ENCODE assay signal across 36 cellular contexts in the genomic region with DNA sequence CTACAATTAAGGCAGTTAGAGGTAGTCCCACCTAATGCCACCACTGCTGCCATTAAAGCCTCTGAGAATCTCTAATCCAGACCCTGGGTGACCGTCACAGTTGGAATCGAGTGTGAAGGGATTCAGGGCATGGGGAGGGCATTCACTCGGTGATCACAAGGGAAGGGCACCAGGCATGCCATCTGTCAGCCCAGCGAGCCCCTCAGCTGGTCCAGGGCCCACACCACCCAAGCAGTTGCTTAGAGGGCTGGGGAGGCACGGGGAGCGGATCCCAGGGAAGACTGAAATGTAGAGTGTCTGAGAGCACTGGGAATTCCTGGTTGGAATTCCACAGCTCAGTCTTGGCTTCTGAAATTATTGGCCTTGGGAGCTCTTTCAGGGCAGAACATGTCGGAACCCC.
"Had no signal": no experiment of that assay in that cellular context is flagged by ENCODE, and none has a peak within 500 bp of the region (broad histone marks: within the 10 kb centered on the region; RNA-seq: fewer than 3 reads in every experiment).

No MANE protein-coding gene starts in this region.

- H3K27ac ChIP-seq: Peyer's patch, SJSA1 had no signal

- H3K4me1 ChIP-seq: Peyer's patch, SJSA1 had no signal

- ATAC-seq: activated CD4-positive, alpha-beta T cell treated with anti-CD3 and anti-CD28 coated beads for 36 hours; activated CD4-positive, CD25-positive, alpha-beta regulatory T cell treated with anti-CD3 and anti-CD28 coated beads, Interleukin-2, amount 50 U/mL, for 24 hours; activated CD8-positive, alpha-beta T cell treated with anti-CD3 and anti-CD28 coated beads, Interleukin-2, amount 10 ng/mL, durations not matched to agents 7 days and 5 days; PC-3; WTC11 had no signal

- H3K4me3 ChIP-seq: MG63, Peyer's patch, SJSA1 had no signal

- H3K4me1 Mint-ChIP-seq: activated CD4-positive, alpha-beta T cell treated with anti-CD3 and anti-CD28 coated beads, Interleukin-2, amount 10 ng/mL, durations not matched to agents 7 days and 5 days had no signal

- H3K36me3 Mint-ChIP-seq: activated naive CD4-positive, alpha-beta T cell treated with anti-CD3 and anti-CD28 coated beads, Interleukin-2, amount 50 U/mL, for 24 hours; activated naive CD8-positive, alpha-beta T cell treated with anti-CD3 and anti-CD28 coated beads, Interleukin-2, amount 10 ng/mL, durations not matched to agents 7 days and 5 days; brain; WTC11 had no signal

- H3K36me3 ChIP-seq: MG63, Peyer's patch, SJSA1 had no signal

- H3K27me3 ChIP-seq: MG63, Peyer's patch, SJSA1 had no signal

- H3K27ac Mint-ChIP-seq: activated CD4-positive, alpha-beta T cell treated with anti-CD3 and anti-CD28 coated beads for 36 hours; activated CD4-positive, alpha-beta T cell treated with anti-CD3 and anti-CD28 coated beads, Interleukin-2, amount 10 ng/mL, durations not matched to agents 7 days and 5 days; activated CD8-positive, alpha-beta T cell treated with anti-CD3 and anti-CD28 coated beads, Interleukin-2, amount 10 ng/mL, durations not matched to agents 7 days and 5 days; activated naive CD4-positive, alpha-beta T cell treated with anti-CD3 and anti-CD28 coated beads, Interleukin-2, amount 50 U/mL, for 24 hours; activated naive CD8-positive, alpha-beta T cell treated with anti-CD3 and anti-CD28 coated beads, Interleukin-2, amount 10 ng/mL, durations not matched to agents 7 days and 5 days; activated T-cell treated with anti-CD3 and anti-CD28 coated beads, Interleukin-2, amount 50 U/mL, for 24 hours; activated T-helper 2 cell treated with anti-CD3 and anti-CD28 coated beads, Interferon-gamma antibody, Interleukin-2, Interleukin-4, amounts not matched to agents 10 μg/mL and 5 μg/mL and 100 μg/mL, durations not matched to agents 14 hours and 24 hours and 36 hours; brain; T-helper 1 cell treated with Interleukin-12 subunit alpha and Interleukin-12 subunit beta and Interleukin-4 antibody, amounts not matched to agents 30 μg/mL and 1 μg/mL, for 36 hours; T-helper 2 cell treated with Interferon-gamma antibody and Interleukin-4, amounts not matched to agents 5 μg/mL and 100 μg/mL, for 36 hours; WTC11 had no signal

- DNase-seq: activated CD4-positive, alpha-beta T cell treated with anti-CD3 and anti-CD28 coated beads for 36 hours; activated CD4-positive, alpha-beta T cell treated with anti-CD3 and anti-CD28 coated beads, Interleukin-2, amount 10 ng/mL, durations not matched to agents 7 days and 5 days; activated CD4-positive, alpha-beta T cell treated with anti-CD3 and anti-CD28 coated beads, Interleukin-2, amount 50 U/mL, for 48 hours; activated CD8-positive, alpha-beta T cell treated with anti-CD3 and anti-CD28 coated beads, Interleukin-2, amount 10 ng/mL, durations not matched to agents 7 days and 5 days; activated gamma-delta T cell; activated naive CD4-positive, alpha-beta T cell treated with Interleukin-2 at 50 U/mL for 16 hours; activated naive CD8-positive, alpha-beta T cell treated with anti-CD3 and anti-CD28 coated beads, Interleukin-2, amount 10 ng/mL, durations not matched to agents 7 days and 5 days; activated T-cell treated with anti-CD3 and anti-CD28 coated beads, Interleukin-2, amount 50 U/mL, for 24 hours; amygdala; caudate nucleus; Karpas-422; KBM-7; MG63; NCI-H1048; NCI-H1105 treated with DMSO at 0.1 percent for 48 hours; NCI-H1436; NCI-H1694; NCI-H2029; NCI-H2171; NCI-H510A; NCI-H526; NCI-H748 treated with DMSO at 0.1 percent for 48 hours; NK-92 treated with Interleukin-12 subunit alpha and Interleukin-12 subunit beta, amount 100 ng/mL, for 24 hours; PC-3; Peyer's patch; RPMI8226; SHP77 treated with DMSO at 0.1 percent for 48 hours; SK-N-SH had no signal

- H3K4me3 Mint-ChIP-seq: activated CD4-positive, alpha-beta T cell treated with anti-CD3 and anti-CD28 coated beads for 36 hours; activated CD4-positive, alpha-beta T cell treated with anti-CD3 and anti-CD28 coated beads, Interleukin-2, amount 10 ng/mL, durations not matched to agents 7 days and 5 days; activated CD8-positive, alpha-beta T cell treated with anti-CD3 and anti-CD28 coated beads, Interleukin-2, amount 10 ng/mL, durations not matched to agents 7 days and 5 days; activated naive CD4-positive, alpha-beta T cell treated with anti-CD3 and anti-CD28 coated beads, Interleukin-2, amount 50 U/mL, for 24 hours; activated naive CD8-positive, alpha-beta T cell treated with anti-CD3 and anti-CD28 coated beads, Interleukin-2, amount 10 ng/mL, durations not matched to agents 7 days and 5 days; activated T-cell treated with anti-CD3 and anti-CD28 coated beads, Interleukin-2, amount 50 U/mL, for 24 hours; brain; T-helper 1 cell treated with Interleukin-12 subunit alpha and Interleukin-12 subunit beta and Interleukin-4 antibody, amounts not matched to agents 30 μg/mL and 1 μg/mL, for 36 hours; T-helper 2 cell treated with Interferon-gamma antibody and Interleukin-4, amounts not matched to agents 5 μg/mL and 100 μg/mL, for 36 hours; WTC11 had no signal

- H3K9me3 Mint-ChIP-seq: activated CD4-positive, alpha-beta T cell treated with anti-CD3 and anti-CD28 coated beads, Interleukin-2, amount 10 ng/mL, durations not matched to agents 7 days and 5 days; activated naive CD4-positive, alpha-beta T cell treated with anti-CD3 and anti-CD28 coated beads, Interleukin-2, amount 50 U/mL, for 24 hours; activated naive CD8-positive, alpha-beta T cell treated with anti-CD3 and anti-CD28 coated beads, Interleukin-2, amount 10 ng/mL, durations not matched to agents 7 days and 5 days; activated T-cell treated with anti-CD3 and anti-CD28 coated beads, Interleukin-2, amount 50 U/mL, for 24 hours; activated T-helper 2 cell treated with anti-CD3 and anti-CD28 coated beads, Interferon-gamma antibody, Interleukin-2, Interleukin-4, amounts not matched to agents 10 μg/mL and 5 μg/mL and 100 μg/mL, durations not matched to agents 14 hours and 24 hours and 36 hours; brain; T-helper 1 cell treated with Interleukin-12 subunit alpha and Interleukin-12 subunit beta and Interleukin-4 antibody, amounts not matched to agents 30 μg/mL and 1 μg/mL, for 36 hours; T-helper 2 cell treated with Interferon-gamma antibody and Interleukin-4, amounts not matched to agents 5 μg/mL and 100 μg/mL, for 36 hours; WTC11 had no signal

- H3K9me3 ChIP-seq: MG63, Peyer's patch, SJSA1, SK-N-SH had no signal
